10 cellular contexts compared by ENCODE assay signal in the genomic region with DNA sequence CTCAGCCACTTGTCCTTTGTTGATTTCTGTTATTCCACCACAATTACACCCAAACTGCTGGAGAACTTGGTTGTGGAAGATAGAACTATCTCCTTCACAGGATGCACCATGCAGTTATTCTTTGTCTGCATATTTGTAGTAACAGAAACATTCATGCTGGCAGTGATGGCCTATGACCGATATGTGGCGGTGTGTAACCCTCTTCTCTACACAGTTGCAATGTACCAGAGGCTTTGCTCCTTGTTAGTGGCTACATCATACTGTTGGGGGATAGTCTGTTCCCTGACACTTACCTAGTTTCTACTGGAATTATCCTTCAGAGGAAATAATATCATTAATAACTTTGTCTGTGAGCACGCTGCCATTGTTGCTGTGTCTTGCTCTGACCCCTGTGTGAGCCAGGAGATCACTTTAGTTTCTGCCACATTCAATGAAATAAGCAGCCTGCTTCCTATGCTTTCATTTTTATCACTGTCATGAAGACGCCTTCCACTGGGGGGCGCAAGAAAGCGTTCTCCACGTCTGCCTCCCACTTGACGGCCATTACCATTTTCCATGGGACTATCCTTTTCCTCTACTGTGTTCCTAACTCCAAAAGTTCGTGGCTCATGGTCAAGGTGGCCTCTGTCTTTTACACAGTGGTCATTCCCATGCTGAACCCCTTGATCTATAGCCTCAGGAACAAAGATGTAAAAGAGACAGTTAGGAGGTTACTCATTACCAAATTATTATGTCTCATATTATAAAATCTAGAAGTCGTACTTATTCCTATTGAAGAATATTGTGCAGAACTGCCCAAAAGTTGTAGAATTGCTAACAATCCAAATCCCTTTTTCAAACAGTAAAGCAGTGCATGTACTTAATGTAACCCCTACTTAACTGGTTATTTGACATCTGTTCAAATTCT. TPM values are rescaled to one million over a fixed set of nuclear protein-coding genes. Genes with fewer than 3 reads are reported as not detected.
A peak's percentile ranks its signal among the peaks of the same experiment; 100 is the strongest.
DNase-seq lines count a peak whose midpoint lies in the region; ATAC-seq and TF ChIP-seq lines count a peak whose summit lies in the region.
"Had no signal": no experiment of that assay in that cellular context is flagged by ENCODE, and none has a peak within 500 bp of the region (broad histone marks: within the 10 kb centered on the region; RNA-seq: fewer than 3 reads in every experiment).

No MANE protein-coding gene starts in this region.

- BruUV-seq in PC-3 (replicated peaks; lab: Mats Ljungman, UMichigan) = no TSS peak

- H3K27me3 ChIP-seq in PC-3 (ENCODE audit: low read length) (no peaks in the 10 kb centered on the region), mesendoderm (ENCODE audit: insufficient read depth, low read length, poor library complexity) (no peaks in the 10 kb centered on the region)
- H3K27me3 ChIP-seq: body of pancreas had no signal

- H3K9me2 ChIP-seq in PC-3 (replicated peaks; ENCODE audit: low read length) = no peaks in the 10 kb centered on the region

- no peak overlapping the region for H2BK15ac ChIP-seq in mesendoderm (replicated peaks; ENCODE audit: low read depth)

- H3K9ac ChIP-seq in PC-3 (ENCODE audit: low read length) (no peak overlapping the region), mesendoderm (ENCODE audit: low read length) (no peak overlapping the region)

- peak; percentile 64 for TF ChIP-seq CTCF in PC-3 (conservative IDR thresholded peaks at IDR 0.05; ENCODE audit: low read depth, low read length)

- no peaks in the 10 kb centered on the region for H3F3A ChIP-seq in PC-3 (ENCODE audit: low read length, unreplicated experiment)

- H2BK5ac ChIP-seq in mesendoderm (ENCODE audit: low read length) = no peak overlapping the region

- no peaks in the 10 kb centered on the region for H3K79me1 ChIP-seq in mesendoderm (ENCODE audit: low read length)

- no peak overlapping the region for H4K5ac ChIP-seq in mesendoderm (ENCODE audit: low read length)

- no peak overlapping the region for H4K8ac ChIP-seq in mesendoderm (ENCODE audit: low read depth, low read length)

- CTCF ChIA-PET in PC-3 (lab: Charles Lee) = no interaction called here

- intact Hi-C loops in PC-3 (cut with micrococcal nuclease) = no loop called here

- no peak overlapping the region for H2AFZ ChIP-seq in PC-3 (ENCODE audit: low read length)

- no CpG with 5 or more reads among the region's 10 CpGs for WGBS in mesendoderm (ENCODE audit: extremely low coverage, insufficient coverage, low lambda C conversion rate)

- no peaks in the 10 kb centered on the region for H4K20me1 ChIP-seq in PC-3 (ENCODE audit: low read length)

- H3K4me2 ChIP-seq in PC-3 (ENCODE audit: low read length) (no peak overlapping the region), mesendoderm (ENCODE audit: low read length) (no peak overlapping the region)

- H3K18ac ChIP-seq in mesendoderm (ENCODE audit: low read length) = no peak overlapping the region

- no peak overlapping the region for H3K23ac ChIP-seq in mesendoderm (ENCODE audit: low read length)

- POLR2A ChIA-PET in PC-3 (lab: Charles Lee; ENCODE audit: unreplicated experiment) = no interaction called here

- H3K4me3 ChIP-seq in PC-3 (ENCODE audit: low read length) = no peak overlapping the region
- H3K4me3 ChIP-seq in mesendoderm (ENCODE audit: low read length) = no peak overlapping the region
- H3K4me3 ChIP-seq: body of pancreas had no signal

- H3K4me1 ChIP-seq in PC-3 (ENCODE audit: insufficient read depth, low read length) (no peaks in the 10 kb centered on the region), mesendoderm (ENCODE audit: control insufficient read depth, low read depth, low read length) (no peaks in the 10 kb centered on the region)
- H3K4me1 ChIP-seq: body of pancreas had no signal

- no peak overlapping the region for H3K27ac ChIP-seq in PC-3 (ENCODE audit: low read length)
- H3K27ac ChIP-seq in mesendoderm (ENCODE audit: low read depth, low read length) = no peak overlapping the region
- H3K27ac ChIP-seq: body of pancreas had no signal

- no peaks in the 10 kb centered on the region for H3K9me3 ChIP-seq in PC-3 (ENCODE audit: low read length)
- H3K9me3 ChIP-seq: body of pancreas had no signal

- H3K36me3 ChIP-seq in PC-3 (ENCODE audit: low read depth, low read length) (no peaks in the 10 kb centered on the region), mesendoderm (ENCODE audit: control insufficient read depth, insufficient read depth, low read length) (no peaks in the 10 kb centered on the region)

- H2BK120ac ChIP-seq in mesendoderm (ENCODE audit: low read depth, low read length) = no peak overlapping the region

- no peak overlapping the region for H3K4ac ChIP-seq in mesendoderm (ENCODE audit: low read depth, low read length)

- no peaks in the 10 kb centered on the region for H3K79me2 ChIP-seq in PC-3 (ENCODE audit: low read length)
- no peaks in the 10 kb centered on the region for H3K79me2 ChIP-seq in mesendoderm (ENCODE audit: control insufficient read depth, insufficient read depth, low read length)

- no peak overlapping the region for H3K56ac ChIP-seq in mesendoderm (ENCODE audit: low read length)

- DNase-seq in SKM-1 treated with dmso at 0.1 percent for 144 hours (lab: John Stamatoyannopoulos, UW; ENCODE audit: unreplicated experiment) (peak; percentile 6), SKM-1 (lab: John Stamatoyannopoulos, UW; ENCODE audit: unreplicated experiment) (no peak), H4 (ENCODE audit: low spot score) (peak; percentile 17), PC-3 (peak; percentile 30), mesendoderm (peak; percentile 18), GM03348 (ENCODE audit: low spot score) (no peak), putamen (ENCODE audit: low spot score) (no peak), inferior parietal cortex (ENCODE audit: extremely low spot score) (no peak)
- DNase-seq: body of pancreas had no signal

- no peak overlapping the region for H2AK5ac ChIP-seq in mesendoderm (ENCODE audit: low read length)

- ATAC-seq in PC-3 = no peak
- ATAC-seq: body of pancreas had no signal

RNA-seq across cellular contexts. Expression of a gene that starts 53.2 kb away (rescaled TPM):
- total RNA-seq in H4 (2014; rRNA removed; shearing (Covaris generic)) = 0.21 TPM in 1 of 2 replicates, not detected in the other
- total RNA-seq in PC-3 (2014; rRNA removed) = not detected in 2 replicates
- polyA plus RNA-seq in mesendoderm (2013, experiment 1 of 2) = not detected
- polyA plus RNA-seq in mesendoderm (2013, experiment 2 of 2) = not detected
- total RNA-seq: body of pancreas, progenitor cell of endocrine pancreas had no signal

RNA-seq across cellular contexts. Expression of a gene that starts 58.0 kb away (rescaled TPM):
- total RNA-seq in H4 (2014; rRNA removed; shearing (Covaris generic)) = not detected in 2 replicates
- total RNA-seq in PC-3 (2014; rRNA removed) = not detected in 2 replicates
- not detected for polyA plus RNA-seq in mesendoderm (2013, experiment 1 of 2)
- not detected for polyA plus RNA-seq in mesendoderm (2013, experiment 2 of 2)
- total RNA-seq: body of pancreas, progenitor cell of endocrine pancreas had no signal

Comparison
In these comparisons a context has a peak if more than half of its experiments do, and no peak if none do; other contexts are left out.
1. DNase-seq: peak in SKM-1 treated with dmso at 0.1 percent for 144 hours (single experiment), H4 (single experiment), PC-3 (single experiment) and mesendoderm (single experiment); none in SKM-1 (single experiment), GM03348 (single experiment), putamen (single experiment) and inferior parietal cortex (single experiment).